Comparison of ENCODE assay signal across 8 cellular contexts in genomic region chr14:102138935-102139247, GRCh38.
DNase-seq lines count a peak whose midpoint lies in the region; ATAC-seq and TF ChIP-seq lines count a peak whose summit lies in the region.

No MANE protein-coding gene starts in this region.

- peaks cover 22% of the 10 kb centered on the region for H3K36me3 Mint-ChIP-seq in dendritic cell treated with granulocyte-macrophage colony-stimulating factor and Interleukin-4, amounts not matched to agents 40 ng/mL and 50 ng/mL, for 4 days (ENCODE audit: low read depth)

- no peaks in the 10 kb centered on the region for H3K9me3 Mint-ChIP-seq in dendritic cell treated with granulocyte-macrophage colony-stimulating factor and Interleukin-4, amounts not matched to agents 40 ng/mL and 50 ng/mL, for 4 days

- H3K4me1 Mint-ChIP-seq in dendritic cell treated with granulocyte-macrophage colony-stimulating factor and Interleukin-4, amounts not matched to agents 40 ng/mL and 50 ng/mL, for 4 days (ENCODE audit: low read depth): peaks cover 16% of the 10 kb centered on the region

- no peaks in the 10 kb centered on the region for H3K36me3 ChIP-seq in Loucy (ENCODE audit: insufficient read depth, low read length)
- no peaks in the 10 kb centered on the region for H3K36me3 ChIP-seq in muscle layer of colon (ENCODE audit: insufficient read depth, low read length)

- DNase-seq in iPS-NIHi7 (ENCODE audit: extremely low spot score) (no peak), DMS153 treated with DMSO at 0.1 percent for 48 hours (lab: John Stamatoyannopoulos, UW; ENCODE audit: unreplicated experiment) (no peak)

- H3K9me3 ChIP-seq in Loucy (ENCODE audit: insufficient read depth, low read depth, low read length) (no peaks in the 10 kb centered on the region), muscle layer of colon (ENCODE audit: low read length) (no peaks in the 10 kb centered on the region)

- H3K9ac ChIP-seq in Loucy (ENCODE audit: low read depth, low read length, poor library complexity, severe bottlenecking) (peak overlapping the region; percentile 66), muscle layer of colon (ENCODE audit: low read length) (peak overlapping the region; percentile 45)

- no peak for ATAC-seq in GM19467 (IDR thresholded peaks at IDR 0.05; ENCODE audit: unreplicated experiment)
- ATAC-seq in GM21367 (IDR thresholded peaks at IDR 0.05; ENCODE audit: unreplicated experiment): no peak

- peaks cover 46% of the 10 kb centered on the region for H3K79me2 ChIP-seq in Loucy (ENCODE audit: insufficient read depth, low read length)

- peak overlapping the region; percentile 95 for H3K27ac Mint-ChIP-seq in dendritic cell treated with granulocyte-macrophage colony-stimulating factor and Interleukin-4, amounts not matched to agents 40 ng/mL and 50 ng/mL, for 4 days

- H3F3A ChIP-seq in Loucy (ENCODE audit: low read depth): no peaks in the 10 kb centered on the region

- peak overlapping the region; percentile 72 for H3K4me2 ChIP-seq in Loucy (ENCODE audit: low read depth, low read length, poor library complexity, severe bottlenecking)

- peak overlapping the region; percentile 72 for H3K27ac ChIP-seq in muscle layer of colon (ENCODE audit: low read depth, low read length)

- H3K4me1 ChIP-seq in Loucy (ENCODE audit: insufficient read depth, low read length, poor library complexity, severe bottlenecking) (peaks cover 30% of the 10 kb centered on the region), muscle layer of colon (ENCODE audit: insufficient read depth, low read length) (peaks cover 18% of the 10 kb centered on the region)

- H3K27me3 ChIP-seq in Loucy (ENCODE audit: insufficient read depth, low read length, poor library complexity, severe bottlenecking) (no peaks in the 10 kb centered on the region), muscle layer of colon (ENCODE audit: control insufficient read depth in 1 of 2, insufficient read depth in 2 of 2, low read length in 2 of 2) (no peaks in the 10 kb centered on the region)

- H3K27me3 Mint-ChIP-seq in dendritic cell treated with granulocyte-macrophage colony-stimulating factor and Interleukin-4, amounts not matched to agents 40 ng/mL and 50 ng/mL, for 4 days: peaks cover 12% of the 10 kb centered on the region

- H4K20me1 ChIP-seq in Loucy (ENCODE audit: insufficient read depth, low read length, poor library complexity, severe bottlenecking): peaks cover 29% of the 10 kb centered on the region

- no peaks in the 10 kb centered on the region for H3K9me2 ChIP-seq in Loucy (replicated peaks; ENCODE audit: low read depth, low read length)

- H3K4me3 ChIP-seq in GM12875 (ENCODE audit: low read depth, low read length) (peak overlapping the region; percentile 97), Loucy (ENCODE audit: low read length, poor library complexity, severe bottlenecking) (peak overlapping the region; percentile 96), muscle layer of colon (ENCODE audit: low read depth in 1 of 2, low read length in 2 of 2) (peak overlapping the region; percentile 84 to 89)

- intact Hi-C loops in dendritic cell treated with granulocyte-macrophage colony-stimulating factor and Interleukin-4, amounts not matched to agents 40 ng/mL and 50 ng/mL, for 4 days (cut with micrococcal nuclease): no loop called here

- peak overlapping the region; percentile 92 for H3K4me3 Mint-ChIP-seq in dendritic cell treated with granulocyte-macrophage colony-stimulating factor and Interleukin-4, amounts not matched to agents 40 ng/mL and 50 ng/mL, for 4 days

- no peak for TF ChIP-seq CTCF in GM12875 (IDR thresholded peaks at IDR 0.05; ENCODE audit: borderline replicate concordance, insufficient read depth, low read depth, low read length)
- no peak for TF ChIP-seq CTCF in Loucy (conservative IDR thresholded peaks at IDR 0.05; ENCODE audit: low read length)

- peak overlapping the region; percentile 97 for H2AFZ ChIP-seq in Loucy (ENCODE audit: low read length)
